ENCODE assay signal across 16 cellular contexts in the genomic region with DNA sequence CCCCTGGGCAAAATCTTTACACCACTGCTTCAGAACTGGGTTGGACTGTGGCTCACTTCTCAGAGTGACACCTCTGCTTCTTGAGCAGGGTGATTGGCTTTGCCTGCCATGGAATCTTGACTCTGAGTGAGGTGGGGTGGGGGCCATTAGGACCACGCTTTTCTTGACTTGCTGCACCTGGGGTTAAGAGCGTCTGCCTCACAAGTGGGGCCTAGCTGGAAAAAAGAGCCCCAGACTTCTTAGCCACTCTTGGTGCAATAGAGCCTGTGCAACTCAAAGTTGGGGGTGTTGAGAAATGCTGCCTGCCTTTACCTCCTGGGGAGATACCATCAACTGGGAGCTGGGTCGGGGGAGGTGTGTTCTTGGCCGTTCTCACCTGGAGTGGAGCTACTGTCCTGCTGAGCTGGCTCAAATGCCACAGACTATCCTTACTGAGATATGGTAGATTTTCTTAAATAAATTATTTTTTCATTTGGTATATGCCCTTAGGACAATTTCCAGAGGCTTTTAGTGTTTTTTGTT. TPM values are rescaled to one million over a fixed set of nuclear protein-coding genes. Genes with fewer than 3 reads are reported as not detected.
A peak's percentile ranks its signal among the peaks of the same experiment; 100 is the strongest.
DNase-seq lines count a peak whose midpoint lies in the region; ATAC-seq and TF ChIP-seq lines count a peak whose summit lies in the region.
"Had no signal": no experiment of that assay in that cellular context is flagged by ENCODE, and none has a peak within 500 bp of the region (broad histone marks: within the 10 kb centered on the region; RNA-seq: fewer than 3 reads in every experiment).

No MANE protein-coding gene starts in this region.

- POLR2A ChIA-PET in activated CD8-positive, alpha-beta T cell treated with anti-CD3 and anti-CD28 coated beads for 36 hours (lab: Charles Lee) = no interaction called here
- POLR2A ChIA-PET in activated CD8-positive, alpha-beta T cell treated with anti-CD3 and anti-CD28 coated beads, Interleukin-2, amount 10 ng/mL, durations not matched to agents 7 days and 5 days (lab: Charles Lee) = interaction anchor here (2.3 kb wide), 1 partner anchor 23 kb away, joined by 17 read pairs; a partner anchor contains a TSS

- H3K9ac ChIP-seq in smooth muscle cell (ENCODE audit: low read depth) = no peak overlapping the region

- H3K9me3 Mint-ChIP-seq in activated CD8-positive, alpha-beta T cell treated with anti-CD3 and anti-CD28 coated beads for 36 hours = peaks cover 5% of the 10 kb centered on the region
- peaks cover 5% of the 10 kb centered on the region for H3K9me3 Mint-ChIP-seq in activated CD8-positive, alpha-beta T cell treated with anti-CD3 and anti-CD28 coated beads, Interleukin-2, amount 10 ng/mL, durations not matched to agents 7 days and 5 days (ENCODE audit: insufficient read depth)

- intact Hi-C loops in activated CD8-positive, alpha-beta T cell treated with anti-CD3 and anti-CD28 coated beads for 36 hours (cut with micrococcal nuclease) = no loop called here

- no peaks in the 10 kb centered on the region for H3K27me3 Mint-ChIP-seq in activated CD8-positive, alpha-beta T cell treated with anti-CD3 and anti-CD28 coated beads for 36 hours
- no peaks in the 10 kb centered on the region for H3K27me3 Mint-ChIP-seq in activated CD8-positive, alpha-beta T cell treated with anti-CD3 and anti-CD28 coated beads, Interleukin-2, amount 10 ng/mL, durations not matched to agents 7 days and 5 days (ENCODE audit: low read depth)
- no peaks in the 10 kb centered on the region for H3K27me3 Mint-ChIP-seq in T-helper 17 cell

- H3K4me1 ChIP-seq in smooth muscle cell (ENCODE audit: low read depth) = peaks cover 31% of the 10 kb centered on the region

- 61% methylated on average over 4 of the region's 4 CpGs for WGBS in smooth muscle cell (ENCODE audit: low lambda C conversion rate)

- H3K9me3 ChIP-seq in T-helper 17 cell (ENCODE audit: control insufficient read depth, low read length, poor library complexity, severe bottlenecking) = no peaks in the 10 kb centered on the region
- H3K9me3 ChIP-seq in smooth muscle cell (replicated peaks; ENCODE audit: low read depth) = no peaks in the 10 kb centered on the region

- H3K4me2 ChIP-seq in smooth muscle cell = peak overlapping the region; percentile 24
- H3K4me2 ChIP-seq: PC-9 had no signal

- H3K27ac Mint-ChIP-seq in activated CD8-positive, alpha-beta T cell treated with anti-CD3 and anti-CD28 coated beads for 36 hours = peak overlapping the region; percentile 64
- no peak overlapping the region for H3K27ac Mint-ChIP-seq in activated CD8-positive, alpha-beta T cell treated with anti-CD3 and anti-CD28 coated beads, Interleukin-2, amount 10 ng/mL, durations not matched to agents 7 days and 5 days
- H3K27ac Mint-ChIP-seq in T-helper 17 cell = no peak overlapping the region

- peaks cover 9% of the 10 kb centered on the region for H3K36me3 Mint-ChIP-seq in activated CD8-positive, alpha-beta T cell treated with anti-CD3 and anti-CD28 coated beads for 36 hours (ENCODE audit: low read depth)
- H3K36me3 Mint-ChIP-seq in activated CD8-positive, alpha-beta T cell treated with anti-CD3 and anti-CD28 coated beads, Interleukin-2, amount 10 ng/mL, durations not matched to agents 7 days and 5 days (ENCODE audit: low read depth) = peaks cover 11% of the 10 kb centered on the region
- H3K36me3 Mint-ChIP-seq in T-helper 17 cell (ENCODE audit: low read depth) = no peaks in the 10 kb centered on the region

- H3K4me3 ChIP-seq in smooth muscle cell = no peak overlapping the region
- H3K4me3 ChIP-seq: heart left ventricle, PC-9, sigmoid colon had no signal

- no peak for DNase-seq in activated CD8-positive, alpha-beta T cell treated with anti-CD3 and anti-CD28 coated beads for 36 hours
- DNase-seq in activated CD8-positive, alpha-beta T cell treated with anti-CD3 and anti-CD28 coated beads, Interleukin-2, amount 10 ng/mL, durations not matched to agents 7 days and 5 days = no peak
- DNase-seq in T-helper 17 cell (no peak), islet precursor cell (peak; percentile 60), smooth muscle cell (lab: John Stamatoyannopoulos, UW; ENCODE audit: unreplicated experiment) (no peak), NCI-H2107 (lab: John Stamatoyannopoulos, UW) (no peak), SK-N-DZ (ENCODE audit: low spot score) (no peak)
- DNase-seq: activated CD4-positive, CD25-positive, alpha-beta regulatory T cell; COR-L47; heart left ventricle; NCI-H1105; PC-9; sigmoid colon; stimulated activated CD4-positive, alpha-beta T cell treated with anti-CD3 and anti-CD28 coated beads, Interleukin-4, amount 100 ng/mL, for 4 hours; SW 1271 had no signal

- peaks cover 99% of the 10 kb centered on the region for H3K79me2 ChIP-seq in smooth muscle cell (ENCODE audit: low read depth)

- H3K27ac ChIP-seq in smooth muscle cell (ENCODE audit: low read depth) = peak overlapping the region; percentile 53
- H3K27ac ChIP-seq: PC-9, sigmoid colon had no signal

- CTCF ChIA-PET in activated CD8-positive, alpha-beta T cell treated with anti-CD3 and anti-CD28 coated beads for 36 hours (lab: Charles Lee) = no interaction called here
- CTCF ChIA-PET in activated CD8-positive, alpha-beta T cell treated with anti-CD3 and anti-CD28 coated beads, Interleukin-2, amount 10 ng/mL, durations not matched to agents 7 days and 5 days (lab: Charles Lee) = no interaction called here

- H3F3A ChIP-seq in smooth muscle cell (ENCODE audit: low read depth) = peaks cover 3% of the 10 kb centered on the region

- no peaks in the 10 kb centered on the region for H3K27me3 ChIP-seq in smooth muscle cell (ENCODE audit: low read depth)
- H3K27me3 ChIP-seq: heart left ventricle, sigmoid colon had no signal

- H3K36me3 ChIP-seq in smooth muscle cell (ENCODE audit: low read depth) = no peaks in the 10 kb centered on the region
- H3K36me3 ChIP-seq: heart left ventricle, sigmoid colon had no signal

- H3K4me3 Mint-ChIP-seq in activated CD8-positive, alpha-beta T cell treated with anti-CD3 and anti-CD28 coated beads for 36 hours = no peak overlapping the region
- no peak overlapping the region for H3K4me3 Mint-ChIP-seq in activated CD8-positive, alpha-beta T cell treated with anti-CD3 and anti-CD28 coated beads, Interleukin-2, amount 10 ng/mL, durations not matched to agents 7 days and 5 days
- peak overlapping the region; percentile 47 for H3K4me3 Mint-ChIP-seq in T-helper 17 cell

- H3K4me1 Mint-ChIP-seq in activated CD8-positive, alpha-beta T cell treated with anti-CD3 and anti-CD28 coated beads for 36 hours (ENCODE audit: low read depth) = peaks cover 67% of the 10 kb centered on the region
- peaks cover 50% of the 10 kb centered on the region for H3K4me1 Mint-ChIP-seq in activated CD8-positive, alpha-beta T cell treated with anti-CD3 and anti-CD28 coated beads, Interleukin-2, amount 10 ng/mL, durations not matched to agents 7 days and 5 days (ENCODE audit: low read depth)
- H3K4me1 Mint-ChIP-seq in T-helper 17 cell = peaks cover 39% of the 10 kb centered on the region

- TF ChIP-seq CTCF in activated CD8-positive, alpha-beta T cell treated with anti-CD3 and anti-CD28 coated beads for 36 hours (IDR thresholded peaks at IDR 0.05) = no peak
- TF ChIP-seq CTCF in smooth muscle cell (IDR thresholded peaks at IDR 0.05; ENCODE audit: borderline replicate concordance, insufficient read depth, poor library complexity, severe bottlenecking) = no peak

- no peak overlapping the region for H2AFZ ChIP-seq in smooth muscle cell (ENCODE audit: low read depth)
- H2AFZ ChIP-seq: PC-9 had no signal

- ATAC-seq in activated CD8-positive, alpha-beta T cell treated with anti-CD3 and anti-CD28 coated beads for 36 hours = no peak
- no peak for ATAC-seq in activated CD8-positive, alpha-beta T cell treated with anti-CD3 and anti-CD28 coated beads, Interleukin-2, amount 10 ng/mL, durations not matched to agents 7 days and 5 days
- ATAC-seq in T-helper 17 cell (no peak), HG03139 (IDR thresholded peaks at IDR 0.05; ENCODE audit: unreplicated experiment) (no peak)

- H4K20me1 ChIP-seq in smooth muscle cell (ENCODE audit: low read depth) = peaks cover 100% of the 10 kb centered on the region

RNA-seq across cellular contexts. Expression of a gene that starts 23.5 kb away (rescaled TPM):
- 10 to 100 TPM; 58.7 to 60.5 TPM for total RNA-seq in activated CD8-positive, alpha-beta T cell treated with anti-CD3 and anti-CD28 coated beads for 36 hours
- 10 to 100 TPM; 38.0 to 46.0 TPM for total RNA-seq in activated CD8-positive, alpha-beta T cell treated with anti-CD3 and anti-CD28 coated beads, Interleukin-2, amount 10 ng/mL, durations not matched to agents 7 days and 5 days
- total RNA-seq in T-helper 17 cell (10 to 100 TPM; 69.1 to 86.2 TPM), smooth muscle cell (98.0 and 108 TPM in 2 replicates)
- polyA plus RNA-seq in smooth muscle cell = 26.0 and 26.4 TPM in 2 replicates
- 22.7 and 26.4 TPM in 2 replicates for polyA plus RNA-seq in SK-N-DZ (2014; cell fraction: cytosol; rRNA removed)
- polyA plus RNA-seq in SK-N-DZ (2014; cell fraction: nucleus; rRNA removed) = 20.9 and 25.1 TPM in 2 replicates
